In genomic region chr7:1447551-1448244, GRCh38 we compare ENCODE assay signal across 17 cellular contexts. TPM values are rescaled to one million over a fixed set of nuclear protein-coding genes. Genes with fewer than 3 reads are reported as not detected.
DNase-seq lines count a peak whose midpoint lies in the region; ATAC-seq and TF ChIP-seq lines count a peak whose summit lies in the region.
"Had no signal": no experiment of that assay in that cellular context is flagged by ENCODE, and none has a peak within 500 bp of the region (broad histone marks: within the 10 kb centered on the region; RNA-seq: fewer than 3 reads in every experiment).

No MANE protein-coding gene starts in this region.

- peaks cover 13 to 63% (median 45%) of the 10 kb centered on the region in 4 donors for H3K4me1 ChIP-seq in stomach
- H3K4me1 ChIP-seq in CD8-positive, alpha-beta memory T cell (ENCODE audit: insufficient read depth, low read length): no peaks in the 10 kb centered on the region

- H3K9me3 ChIP-seq in stomach: no peaks in the 10 kb centered on the region
- no peaks in the 10 kb centered on the region for H3K9me3 ChIP-seq in CD8-positive, alpha-beta memory T cell (ENCODE audit: low read length)

- DNase-seq in EH (ENCODE audit: low read depth) (peak; percentile 15), left colon (no peak), stomach (no peak), DMS79 (lab: John Stamatoyannopoulos, UW) (no peak)
- DNase-seq in activated naive CD4-positive, alpha-beta T cell treated with Interleukin-2 at 50 U/mL for 16 hours: no peak
- no peak for DNase-seq in CD8-positive, alpha-beta memory T cell
- DNase-seq in stimulated activated CD4-positive, alpha-beta T cell treated with anti-CD3 and anti-CD28 coated beads, Interleukin-2, amount 100 ng/mL, for 24 hours: no peak
- DNase-seq: activated CD4-positive, alpha-beta T cell treated with anti-CD3 and anti-CD28 coated beads, Interleukin-2, amount 10 ng/mL, durations not matched to agents 7 days and 5 days; brain microvascular endothelial cell; CD4-positive, CD25-positive, alpha-beta regulatory T cell; effector memory CD8-positive, alpha-beta T cell; NCI-H1694; NCI-H526 had no signal

- 49 to 61% (median 59%) methylated on average over 4 to 15 of the region's 15 CpGs for WGBS in stomach, 5 donors

- H3K4me3 ChIP-seq in stomach: no peak overlapping the region
- no peak overlapping the region for H3K4me3 ChIP-seq in CD8-positive, alpha-beta memory T cell (ENCODE audit: low read length)
- H3K4me3 ChIP-seq: lung had no signal

- no peaks in the 10 kb centered on the region for H3K9me3 Mint-ChIP-seq in CD8-positive, alpha-beta memory T cell
- H3K9me3 Mint-ChIP-seq: activated CD4-positive, alpha-beta T cell treated with anti-CD3 and anti-CD28 coated beads, Interleukin-2, amount 10 ng/mL, durations not matched to agents 7 days and 5 days; activated T-helper 17 cell treated with anti-CD3 and anti-CD28 coated beads, Interleukin-2, amount 50 U/mL, for 72 hours; CD4-positive, CD25-positive, alpha-beta regulatory T cell; effector memory CD8-positive, alpha-beta T cell had no signal

- H3K27me3 Mint-ChIP-seq in CD8-positive, alpha-beta memory T cell: no peaks in the 10 kb centered on the region
- H3K27me3 Mint-ChIP-seq: activated CD4-positive, alpha-beta T cell treated with anti-CD3 and anti-CD28 coated beads, Interleukin-2, amount 10 ng/mL, durations not matched to agents 7 days and 5 days; activated T-helper 17 cell treated with anti-CD3 and anti-CD28 coated beads, Interleukin-2, amount 50 U/mL, for 72 hours; CD4-positive, CD25-positive, alpha-beta regulatory T cell; effector memory CD8-positive, alpha-beta T cell had no signal

- intact Hi-C loops in left colon (cut with DNase I, micrococcal nuclease): no loop called here
- intact Hi-C loops in stomach (cut with DNase I; ENCODE audit: low total_unique reads): no loop called here

- H3K4me1 Mint-ChIP-seq in CD8-positive, alpha-beta memory T cell: no peaks in the 10 kb centered on the region
- H3K4me1 Mint-ChIP-seq: activated CD4-positive, alpha-beta T cell treated with anti-CD3 and anti-CD28 coated beads, Interleukin-2, amount 10 ng/mL, durations not matched to agents 7 days and 5 days; activated T-helper 17 cell treated with anti-CD3 and anti-CD28 coated beads, Interleukin-2, amount 50 U/mL, for 72 hours; CD4-positive, CD25-positive, alpha-beta regulatory T cell had no signal

- no peak overlapping the region for H3K27ac Mint-ChIP-seq in CD8-positive, alpha-beta memory T cell
- H3K27ac Mint-ChIP-seq: activated CD4-positive, alpha-beta T cell treated with anti-CD3 and anti-CD28 coated beads, Interleukin-2, amount 10 ng/mL, durations not matched to agents 7 days and 5 days; activated T-helper 17 cell treated with anti-CD3 and anti-CD28 coated beads, Interleukin-2, amount 50 U/mL, for 72 hours; CD4-positive, CD25-positive, alpha-beta regulatory T cell; effector memory CD8-positive, alpha-beta T cell had no signal

- H3K36me3 Mint-ChIP-seq in CD8-positive, alpha-beta memory T cell: no peaks in the 10 kb centered on the region
- H3K36me3 Mint-ChIP-seq: CD4-positive, CD25-positive, alpha-beta regulatory T cell had no signal

- ATAC-seq in left colon: peak; percentile 3
- ATAC-seq: activated T-helper 17 cell treated with anti-CD3 and anti-CD28 coated beads, Interleukin-2, amount 50 U/mL, for 72 hours; effector memory CD8-positive, alpha-beta T cell had no signal

- CTCF ChIA-PET in CD8-positive, alpha-beta memory T cell (lab: Charles Lee): interaction anchor here (1.2 kb wide), 1 partner anchor 27 kb away, joined by 3 read pairs; no protein-coding TSS in a partner anchor

- H3K27ac ChIP-seq in cingulate gyrus (ENCODE audit: low read depth, low read length) (peak overlapping the region; percentile 97), stomach (peak overlapping the region; percentile 31 to 80 (median 68))
- H3K27ac ChIP-seq in CD8-positive, alpha-beta memory T cell (ENCODE audit: low read depth, low read length): no peak overlapping the region
- H3K27ac ChIP-seq: brain microvascular endothelial cell, KMS-11 had no signal

- H3K4me3 Mint-ChIP-seq in CD8-positive, alpha-beta memory T cell: no peak overlapping the region
- H3K4me3 Mint-ChIP-seq: activated CD4-positive, alpha-beta T cell treated with anti-CD3 and anti-CD28 coated beads, Interleukin-2, amount 10 ng/mL, durations not matched to agents 7 days and 5 days; activated T-helper 17 cell treated with anti-CD3 and anti-CD28 coated beads, Interleukin-2, amount 50 U/mL, for 72 hours; CD4-positive, CD25-positive, alpha-beta regulatory T cell; effector memory CD8-positive, alpha-beta T cell had no signal

- TF ChIP-seq EP300 in stomach (IDR thresholded peaks at IDR 0.05): no peak

- POLR2A ChIA-PET in CD8-positive, alpha-beta memory T cell (lab: Charles Lee): no interaction called here

- H3K36me3 ChIP-seq in stomach: peaks cover 9 to 66% (median 46%) of the 10 kb centered on the region in 4 donors
- H3K36me3 ChIP-seq in CD8-positive, alpha-beta memory T cell (ENCODE audit: insufficient read depth, low read length): no peaks in the 10 kb centered on the region

- no peak for TF ChIP-seq POLR2A in stomach (IDR thresholded peaks at IDR 0.05)

- TF ChIP-seq CTCF in stomach (IDR thresholded peaks at IDR 0.05): no peak

- H3K27me3 ChIP-seq in stomach: no peaks in the 10 kb centered on the region
- no peaks in the 10 kb centered on the region for H3K27me3 ChIP-seq in CD8-positive, alpha-beta memory T cell (ENCODE audit: insufficient read depth, low read length, poor library complexity, severe bottlenecking)
- H3K27me3 ChIP-seq: brain microvascular endothelial cell had no signal

RNA-seq across cellular contexts. Expression of gene MICALL2, which starts 11.6 kb away (rescaled TPM):
- total RNA-seq in left colon: 10 to 100 TPM; 68.6 to 83.2 TPM
- total RNA-seq in stomach: 100 to 1,000 TPM in 3 of 5 donors, 10 to 100 TPM in 2; 30.7 to 263 (median 118) TPM
- polyA plus RNA-seq in stomach: 100 to 1,000 TPM in 1 of 3 donors, 10 to 100 TPM in 2; 85.9 to 110 (median 93.6) TPM
- total RNA-seq in CD8-positive, alpha-beta memory T cell: 1 to 10 TPM; 2.1 to 2.3 TPM
- polyA plus RNA-seq in CD8-positive, alpha-beta memory T cell: 0.71 TPM

RNA-seq across cellular contexts. Expression of gene INTS1, which starts 56.5 kb away (rescaled TPM):
- total RNA-seq in left colon (10 to 100 TPM; 67.7 to 67.8 TPM), stomach (100 to 1,000 TPM in 1 of 5 donors, 10 to 100 TPM in 4; 24.4 to 724 (median 81.7) TPM)
- 10 to 100 TPM; 34.2 to 65.4 (median 46.9) TPM for polyA plus RNA-seq in stomach
- total RNA-seq in CD8-positive, alpha-beta memory T cell: 100 to 1,000 TPM in 1 of 2 experiments, 10 to 100 TPM in 1; 96.6 to 111 TPM
- 26.1 TPM for polyA plus RNA-seq in CD8-positive, alpha-beta memory T cell

Comparison
In these comparisons a context has a peak if more than half of its experiments do, and no peak if none do; other contexts are left out.
1. RNA of gene MICALL2, which starts 11.6 kb away (total RNA-seq): 30.7 to 263 TPM in stomach and 68.6 to 83.2 TPM in left colon; 2.1 to 2.3 TPM in CD8-positive, alpha-beta memory T cell; every median in the first group is over 4 times any median in the second.